ENCODE assay signal across 13 cellular contexts in the genomic region with DNA sequence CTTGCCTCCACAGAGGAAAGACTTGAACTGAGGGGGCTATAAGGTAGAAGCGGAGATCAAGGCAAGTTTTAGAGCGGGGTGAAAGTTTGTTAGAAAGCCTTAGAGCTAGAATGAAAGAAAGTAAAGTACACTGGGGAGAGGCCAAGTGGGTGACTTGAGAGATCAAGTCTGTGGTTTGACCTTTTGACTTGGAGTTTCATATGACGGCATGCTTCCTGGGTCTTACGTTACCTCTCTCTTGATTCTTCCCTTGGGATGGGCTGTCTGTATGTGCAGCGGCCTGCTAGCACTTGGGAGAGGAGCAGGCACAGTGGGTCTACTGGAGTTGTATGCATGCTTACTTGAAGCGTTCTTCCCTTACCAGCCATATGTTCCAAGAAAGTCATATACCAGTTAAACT.
DNase-seq lines count a peak whose midpoint lies in the region; FAIRE-seq and TF ChIP-seq lines count a peak whose summit lies in the region.
"Had no signal": no experiment of that assay in that cellular context is flagged by ENCODE, and none has a peak within 500 bp of the region (broad histone marks: within the 10 kb centered on the region; RNA-seq: fewer than 3 reads in every experiment).

No MANE protein-coding gene starts in this region.

- H3K4me1 ChIP-seq in HEK293 (ENCODE audit: control insufficient read depth, insufficient read depth, low read length): no peaks in the 10 kb centered on the region

- DNase-seq in RCC 7860 (ENCODE audit: low spot score): peak; percentile 23
- peak; percentile 59 for DNase-seq in fibroblast of mammary gland (ENCODE audit: low read depth)
- DNase-seq in retinal pigment epithelial cell (ENCODE audit: low read depth): peak; percentile 51
- no peak for DNase-seq in type B pancreatic cell (ENCODE audit: extremely low spot score, unreplicated experiment)
- no peak for DNase-seq in GM10248 (ENCODE audit: extremely low spot score)
- no peak for DNase-seq in activated CD8-positive, alpha-beta memory T cell treated with anti-CD3 and anti-CD28 coated beads, Interleukin-2, amount 50 U/mL, for 48 hours
- DNase-seq: AML-193, Calu3, GF-D8, NCI-H2029, SW 1271 had no signal

- H3K4me1 Mint-ChIP-seq in type B pancreatic cell (ENCODE audit: unreplicated experiment): no peaks in the 10 kb centered on the region
- H3K4me1 Mint-ChIP-seq: activated T-helper 17 cell treated with anti-CD3 and anti-CD28 coated beads, Interleukin-2, amount 50 U/mL, for 72 hours had no signal

- no peak for TF ChIP-seq CTCF in HEK293 (tag by site-specific recombination; IDR thresholded peaks at IDR 0.05)
- TF ChIP-seq CTCF in fibroblast of mammary gland (conservative IDR thresholded peaks at IDR 0.05; ENCODE audit: control insufficient read depth, insufficient read depth, low read depth, low read length): no peak
- TF ChIP-seq CTCF in retinal pigment epithelial cell (conservative IDR thresholded peaks at IDR 0.05; ENCODE audit: low read depth, low read length): no peak
- TF ChIP-seq CTCF in type B pancreatic cell (conservative IDR thresholded peaks at IDR 0.05): no peak
- TF ChIP-seq CTCF in GM10248 (IDR thresholded peaks at IDR 0.05; ENCODE audit: control extremely low read depth, extremely low read depth, low read depth, missing control alignments): no peak

- CTCF ChIA-PET in HEK293 (lab: Yijun Ruan, JAX) (no interaction called here), GM10248 (lab: Yijun Ruan, JAX) (interaction anchor here (1.2 to 1.9 kb wide), 2 partner anchors 10 to 16 kb away, joined by 3 to 6 read pairs; no protein-coding TSS in a partner anchor)

- no peak overlapping the region for H3K27ac Mint-ChIP-seq in type B pancreatic cell
- H3K27ac Mint-ChIP-seq: activated T-helper 17 cell treated with anti-CD3 and anti-CD28 coated beads, Interleukin-2, amount 50 U/mL, for 72 hours had no signal

- no peaks in the 10 kb centered on the region for H3K36me3 ChIP-seq in HEK293 (ENCODE audit: control insufficient read depth in 2 of 2, insufficient read depth in 1 of 2, low read length in 2 of 2)

- H3K4me3 ChIP-seq in HEK293 (ENCODE audit: low read depth, low read length) (no peak overlapping the region), fibroblast of mammary gland (ENCODE audit: control insufficient read depth, low read depth, low read length) (no peak overlapping the region), retinal pigment epithelial cell (ENCODE audit: low read length) (no peak overlapping the region)

- no peaks in the 10 kb centered on the region for H3K9me3 ChIP-seq in HEK293 (ENCODE audit: control insufficient read depth, insufficient read depth, low read depth, low read length)

- no peaks in the 10 kb centered on the region for H3K36me3 Mint-ChIP-seq in type B pancreatic cell

- no peak overlapping the region for H3K27ac ChIP-seq in HEK293 (ENCODE audit: extremely low read depth, low read depth, low read length)

- H3K4me3 Mint-ChIP-seq in type B pancreatic cell: no peak overlapping the region
- H3K4me3 Mint-ChIP-seq: activated T-helper 17 cell treated with anti-CD3 and anti-CD28 coated beads, Interleukin-2, amount 50 U/mL, for 72 hours had no signal

- no peaks in the 10 kb centered on the region for H3K27me3 Mint-ChIP-seq in type B pancreatic cell
- H3K27me3 Mint-ChIP-seq: activated T-helper 17 cell treated with anti-CD3 and anti-CD28 coated beads, Interleukin-2, amount 50 U/mL, for 72 hours had no signal

- FAIRE-seq in RCC 7860 (lab: Jason Lieb, UNC): no peak

- POLR2A ChIA-PET in HEK293 (lab: Yijun Ruan, JAX) (no interaction called here), GM10248 (lab: Yijun Ruan, JAX) (no interaction called here)

- peaks cover 10% of the 10 kb centered on the region for H3K9me3 Mint-ChIP-seq in type B pancreatic cell

TF ChIP-seq in HEK293, 187 proteins besides CTCF, POLR2A, EP300 and RAD21:
- TF ChIP-seq SETDB1 (IDR thresholded peaks at IDR 0.05; ENCODE audit: insufficient read length, low read length) (peak; percentile 38), TRIM28 (IDR thresholded peaks at IDR 0.05; ENCODE audit: borderline replicate concordance, low read length) (peak; percentile 34; the same call in 1 of the 2 replicates), ZBTB1 (tag by site-specific recombination; IDR thresholded peaks at IDR 0.05) (no peak), ZNF146 (tag by site-specific recombination; IDR thresholded peaks at IDR 0.05) (no peak)

Comparison
In these comparisons a context has a peak if more than half of its experiments do, and no peak if none do; other contexts are left out.
1. DNase-seq: peak in RCC 7860 (single experiment), fibroblast of mammary gland (single experiment) and retinal pigment epithelial cell (single experiment); none in type B pancreatic cell (single experiment), GM10248 (single experiment) and activated CD8-positive, alpha-beta memory T cell treated with anti-CD3 and anti-CD28 coated beads, Interleukin-2, amount 50 U/mL, for 48 hours (single experiment).